Comparison of ENCODE assay signal across 1 cellular context in the genomic region with DNA sequence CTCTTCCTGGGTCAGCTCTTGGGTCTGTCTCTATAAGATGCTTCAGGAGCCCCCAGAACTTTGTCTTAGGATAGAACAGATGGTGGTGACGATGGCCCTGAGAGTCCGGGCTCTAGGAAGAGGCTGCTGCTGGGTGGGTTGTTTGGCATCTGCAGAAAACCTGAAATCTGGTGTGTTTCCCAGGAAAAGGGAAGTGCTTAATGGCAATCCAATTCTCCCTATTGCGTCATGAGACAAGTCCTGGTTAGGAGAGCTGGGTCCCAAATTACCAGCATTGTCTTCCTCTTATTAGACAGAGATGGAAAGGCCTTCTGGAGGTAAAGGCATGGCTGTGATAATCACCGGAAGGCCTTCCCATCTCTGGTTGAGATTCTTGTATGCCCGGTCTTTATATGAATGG.
TF ChIP-seq lines count a peak whose summit lies in the region.

No MANE protein-coding gene starts in this region.

TF ChIP-seq in HepG2, 621 proteins besides CTCF, POLR2A, EP300 and RAD21:
- TF ChIP-seq ATF7 (IDR thresholded peaks at IDR 0.05) (0 out of 2 replicates have a peak, but pooled peaks have one; percentile 10), ATF7 (CRISPR knock-in tag; IDR thresholded peaks at IDR 0.05) (no peak)
- TF ChIP-seq, protein P1, sequence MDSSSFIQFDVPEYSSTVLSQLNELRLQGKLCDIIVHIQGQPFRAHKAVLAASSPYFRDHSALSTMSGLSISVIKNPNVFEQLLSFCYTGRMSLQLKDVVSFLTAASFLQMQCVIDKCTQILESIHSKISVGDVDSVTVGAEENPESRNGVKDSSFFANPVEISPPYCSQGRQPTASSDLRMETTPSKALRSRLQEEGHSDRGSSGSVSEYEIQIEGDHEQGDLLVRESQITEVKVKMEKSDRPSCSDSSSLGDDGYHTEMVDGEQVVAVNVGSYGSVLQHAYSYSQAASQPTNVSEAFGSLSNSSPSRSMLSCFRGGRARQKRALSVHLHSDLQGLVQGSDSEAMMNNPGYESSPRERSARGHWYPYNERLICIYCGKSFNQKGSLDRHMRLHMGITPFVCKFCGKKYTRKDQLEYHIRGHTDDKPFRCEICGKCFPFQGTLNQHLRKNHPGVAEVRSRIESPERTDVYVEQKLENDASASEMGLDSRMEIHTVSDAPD (CRISPR knock-in tag; IDR thresholded peaks at IDR 0.05): no peak
- TF ChIP-seq, protein P2, sequence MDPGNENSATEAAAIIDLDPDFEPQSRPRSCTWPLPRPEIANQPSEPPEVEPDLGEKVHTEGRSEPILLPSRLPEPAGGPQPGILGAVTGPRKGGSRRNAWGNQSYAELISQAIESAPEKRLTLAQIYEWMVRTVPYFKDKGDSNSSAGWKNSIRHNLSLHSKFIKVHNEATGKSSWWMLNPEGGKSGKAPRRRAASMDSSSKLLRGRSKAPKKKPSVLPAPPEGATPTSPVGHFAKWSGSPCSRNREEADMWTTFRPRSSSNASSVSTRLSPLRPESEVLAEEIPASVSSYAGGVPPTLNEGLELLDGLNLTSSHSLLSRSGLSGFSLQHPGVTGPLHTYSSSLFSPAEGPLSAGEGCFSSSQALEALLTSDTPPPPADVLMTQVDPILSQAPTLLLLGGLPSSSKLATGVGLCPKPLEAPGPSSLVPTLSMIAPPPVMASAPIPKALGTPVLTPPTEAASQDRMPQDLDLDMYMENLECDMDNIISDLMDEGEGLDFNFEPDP (CRISPR knock-in tag; conservative IDR thresholded peaks at IDR 0.05): no peak
TF ChIP-seq in HepG2: peak in this region for 1.
